Comparison of ENCODE assay signal across 17 cellular contexts in the genomic region with DNA sequence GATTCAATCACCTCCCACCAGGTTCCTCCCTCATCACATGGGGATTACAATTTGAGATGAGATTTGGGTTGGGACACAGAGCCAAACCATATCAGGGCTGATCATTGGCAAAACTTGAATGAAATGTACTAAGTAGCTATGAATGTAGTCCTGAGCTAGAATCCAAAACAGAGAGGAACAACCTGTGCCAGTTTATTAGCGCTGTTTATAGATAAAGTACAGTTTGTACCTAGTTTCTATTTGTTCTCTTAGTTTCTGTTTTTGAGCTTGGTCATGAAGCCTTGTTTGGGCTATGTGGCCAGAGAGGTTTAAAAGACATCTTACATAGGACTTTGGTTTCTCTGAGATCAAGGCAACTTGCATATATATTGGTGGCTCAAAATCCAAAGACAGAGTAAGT.
DNase-seq lines count a peak whose midpoint lies in the region; ATAC-seq, FAIRE-seq and TF ChIP-seq lines count a peak whose summit lies in the region.
"Had no signal": no experiment of that assay in that cellular context is flagged by ENCODE, and none has a peak within 500 bp of the region (broad histone marks: within the 10 kb centered on the region; RNA-seq: fewer than 3 reads in every experiment).

No MANE protein-coding gene starts in this region.

- H3K9me3 Mint-ChIP-seq in chondrocyte (ENCODE audit: low read depth): peaks cover 2% of the 10 kb centered on the region
- H3K9me3 Mint-ChIP-seq: HFFc6 had no signal

- DNase-seq in left ventricle myocardium inferior (no peak), cardiac septum (ENCODE audit: low spot score) (no peak), prostate gland (ENCODE audit: low spot score) (no peak), transverse colon (no peak), H54 (ENCODE audit: insufficient read length, low spot score) (no peak), chondrocyte (ENCODE audit: low spot score) (no peak)
- DNase-seq: CD4-positive, alpha-beta memory T cell; DMS79; GOT3 had no signal

- no peaks in the 10 kb centered on the region for H3K36me3 Mint-ChIP-seq in chondrocyte (ENCODE audit: low read depth)
- H3K36me3 Mint-ChIP-seq: CD4-positive, alpha-beta memory T cell had no signal

- in situ Hi-C loops in transverse colon (cut with MboI; ENCODE audit: low pct_ligation_motif_present in 1 of 4, low pct_unique_long_range_greater_than_20kb in 1 of 4, low sequenced_read_pairs in 3 of 4): no loop called here

- TF ChIP-seq POLR2A in prostate gland (IDR thresholded peaks at IDR 0.05) (no peak), transverse colon (IDR thresholded peaks at IDR 0.05) (no peak), H54 (IDR thresholded peaks at IDR 0.05; ENCODE audit: low read depth, low read length) (no peak)

- peak overlapping the region; percentile 28 for H3K27ac ChIP-seq in left ventricle myocardium inferior (replicated peaks)
- peak overlapping the region; percentile 75 for H3K27ac ChIP-seq in VCaP
- peak overlapping the region; percentile 28 to 63 for H3K27ac ChIP-seq in prostate gland
- H3K27ac ChIP-seq in transverse colon: peak overlapping the region in 1 of 4 donors; percentile 37
- H3K27ac ChIP-seq: C4-2B had no signal

- ATAC-seq in GM18519 (IDR thresholded peaks at IDR 0.05; ENCODE audit: low FRiP score, unreplicated experiment): no peak
- ATAC-seq: GM12878 had no signal

- 63% methylated on average over 1 of the region's 1 CpG for WGBS in prostate gland
- 91% methylated on average over 1 of the region's 1 CpG; no CpG with 5 or more reads in 1 of the 2 donors for WGBS in transverse colon (ENCODE audit: low coverage in 1 of 2), 2 donors

- H3K4me1 Mint-ChIP-seq in chondrocyte (ENCODE audit: low read depth): no peaks in the 10 kb centered on the region
- H3K4me1 Mint-ChIP-seq: B cell; CD4-positive, alpha-beta memory T cell had no signal

- peak; percentile 35 for TF ChIP-seq EP300 in transverse colon (IDR thresholded peaks at IDR 0.05; ENCODE audit: low read depth)

- no peak for TF ChIP-seq CTCF in left ventricle myocardium inferior (IDR thresholded peaks at IDR 0.05; ENCODE audit: borderline replicate concordance)
- no peak for TF ChIP-seq CTCF in VCaP (conservative IDR thresholded peaks at IDR 0.05)
- no peak for TF ChIP-seq CTCF in prostate gland (IDR thresholded peaks at IDR 0.05)
- no peak for TF ChIP-seq CTCF in transverse colon (IDR thresholded peaks at IDR 0.05)
- no peak for TF ChIP-seq CTCF in chondrocyte (IDR thresholded peaks at IDR 0.05)

- intact Hi-C loops in left ventricle myocardium inferior (cut with micrococcal nuclease) (no loop called here), cardiac septum (cut with DNase I) (no loop called here), prostate gland (cut with DNase I) (no loop called here), transverse colon (cut with DNase I; ENCODE audit: low total_unique reads) (loop anchor here (10.0 kb wide), 1 partner anchor 432 kb away; no protein-coding TSS in a partner anchor)

- H3K4me1 ChIP-seq in left ventricle myocardium inferior: peaks cover 18% of the 10 kb centered on the region
- no peaks in the 10 kb centered on the region for H3K4me1 ChIP-seq in prostate gland (replicated peaks)
- H3K4me1 ChIP-seq in transverse colon: peaks cover 0 to 4% (median 2%) of the 10 kb centered on the region in 4 donors

- no peak overlapping the region for H3K27ac Mint-ChIP-seq in chondrocyte (ENCODE audit: unreplicated experiment)
- H3K27ac Mint-ChIP-seq: B cell; CD4-positive, alpha-beta memory T cell; HFFc6 had no signal

- H3K36me3 ChIP-seq in left ventricle myocardium inferior (no peaks in the 10 kb centered on the region), prostate gland (no peaks in the 10 kb centered on the region), transverse colon (no peaks in the 10 kb centered on the region)

- no peaks in the 10 kb centered on the region for H3K9me3 ChIP-seq in left ventricle myocardium inferior (replicated peaks)
- no peaks in the 10 kb centered on the region for H3K9me3 ChIP-seq in prostate gland
- no peaks in the 10 kb centered on the region for H3K9me3 ChIP-seq in transverse colon

- no peaks in the 10 kb centered on the region for H3K27me3 ChIP-seq in left ventricle myocardium inferior (ENCODE audit: low read depth)
- no peaks in the 10 kb centered on the region for H3K27me3 ChIP-seq in prostate gland (replicated peaks; ENCODE audit: insufficient read depth)
- H3K27me3 ChIP-seq in transverse colon: no peaks in the 10 kb centered on the region

- H3K4me3 Mint-ChIP-seq in chondrocyte (ENCODE audit: unreplicated experiment): no peak overlapping the region
- H3K4me3 Mint-ChIP-seq: B cell; CD4-positive, alpha-beta memory T cell; HFFc6 had no signal

- no peak overlapping the region for H3K4me3 ChIP-seq in left ventricle myocardium inferior
- no peak overlapping the region for H3K4me3 ChIP-seq in prostate gland
- H3K4me3 ChIP-seq in transverse colon: no peak overlapping the region
- H3K4me3 ChIP-seq: GM12878 had no signal

- H3K27me3 Mint-ChIP-seq in chondrocyte (ENCODE audit: low read depth): peaks cover 10% of the 10 kb centered on the region
- H3K27me3 Mint-ChIP-seq: B cell had no signal

- FAIRE-seq in H54 (lab: Jason Lieb, UNC): no peak
- FAIRE-seq: GM12878, GM18507, HTR-8/SVneo had no signal
